8 cellular contexts compared by ENCODE assay signal in genomic region chr21:39387461-39388037, GRCh38. TPM values are rescaled to one million over a fixed set of nuclear protein-coding genes. Genes with fewer than 3 reads are reported as not detected.
DNase-seq lines count a peak whose midpoint lies in the region; ATAC-seq and TF ChIP-seq lines count a peak whose summit lies in the region.

No MANE protein-coding gene starts in this region.

- H3K27me3 ChIP-seq in DOHH2 (ENCODE audit: control insufficient read depth, low read length) (no peaks in the 10 kb centered on the region), kidney epithelial cell (ENCODE audit: control insufficient read depth, insufficient read depth, low read length) (no peaks in the 10 kb centered on the region)

- H3K4me2 ChIP-seq in DOHH2 (ENCODE audit: low read length) = peak overlapping the region; percentile 98

- ATAC-seq in HG02798 (IDR thresholded peaks at IDR 0.05; ENCODE audit: poor library complexity, unreplicated experiment) (peak; percentile 64), GM21529 (IDR thresholded peaks at IDR 0.05; ENCODE audit: unreplicated experiment) (no peak)

- H3K4me1 ChIP-seq in DOHH2 (ENCODE audit: control insufficient read depth, low read length) = peaks cover 30% of the 10 kb centered on the region

- DNase-seq in NCI-H446 treated with DMSO at 0.1 percent for 48 hours (lab: John Stamatoyannopoulos, UW) (peak; percentile 88), cerebellum (ENCODE audit: low spot score) (peak; percentile 93), kidney epithelial cell (ENCODE audit: low read depth) (no peak)
- DNase-seq in activated CD4-positive, alpha-beta T cell treated with anti-CD3 and anti-CD28 coated beads for 1 hour = peak; percentile 87
- DNase-seq in stimulated activated CD4-positive, alpha-beta T cell treated with anti-CD3 and anti-CD28 coated beads, Interleukin-15, amount 100 ng/mL, for 1 hour (ENCODE audit: low read depth in 1 of 2, low spot score in 1 of 2) = peak; percentile 83 to 85

- H3K4me3 ChIP-seq in DOHH2 (ENCODE audit: low read length) (peak overlapping the region; percentile 81), kidney epithelial cell (ENCODE audit: low read depth, low read length) (peak overlapping the region; percentile 46)

- H3K27ac ChIP-seq in DOHH2 (ENCODE audit: low read depth, low read length) = peak overlapping the region; percentile 82

- H3K9me2 ChIP-seq in DOHH2 (replicated peaks; ENCODE audit: control insufficient read depth, low read length) = no peaks in the 10 kb centered on the region

- H3F3A ChIP-seq in DOHH2 (ENCODE audit: control insufficient read depth, insufficient read depth) = peaks cover 11% of the 10 kb centered on the region

- TF ChIP-seq CTCF in DOHH2 (IDR thresholded peaks at IDR 0.05; ENCODE audit: low read depth, low read length, poor library complexity, severe bottlenecking) (no peak), kidney epithelial cell (IDR thresholded peaks at IDR 0.05; ENCODE audit: insufficient read depth, low read length, poor library complexity, severe bottlenecking) (no peak)

- peaks cover 65% of the 10 kb centered on the region for H3K79me2 ChIP-seq in DOHH2 (ENCODE audit: control insufficient read depth, low read length)

- no peaks in the 10 kb centered on the region for H4K20me1 ChIP-seq in DOHH2 (ENCODE audit: control insufficient read depth, insufficient read depth, low read depth, low read length)

- H3K36me3 ChIP-seq in DOHH2 (ENCODE audit: control insufficient read depth, low read length) (peaks cover 37% of the 10 kb centered on the region), kidney epithelial cell (ENCODE audit: control insufficient read depth, insufficient read depth, low read length) (no peaks in the 10 kb centered on the region)

- H3K9me3 ChIP-seq in DOHH2 (ENCODE audit: control insufficient read depth, insufficient read depth, low read length) = no peaks in the 10 kb centered on the region

RNA-seq across cellular contexts. Expression of gene HMGN1, which starts 38.7 kb away (rescaled TPM):
- 153 TPM for total RNA-seq in cerebellum
- 330 and 352 TPM in 2 replicates for total RNA-seq in kidney epithelial cell

RNA-seq across cellular contexts. Expression of gene LCA5L, which starts 58.0 kb away (rescaled TPM):
- 0.18 TPM for total RNA-seq in cerebellum
- 2.0 and 4.4 TPM in 2 replicates for total RNA-seq in kidney epithelial cell
